ENCODE assay signal across 1 cellular context in genomic region chr17:17836250-17836817, GRCh38.
TF ChIP-seq lines count a peak whose summit lies in the region.

No MANE protein-coding gene starts in this region.

TF ChIP-seq in HepG2, 621 proteins besides CTCF, POLR2A, EP300 and RAD21 (continued from another document and continues in another):
- TF ChIP-seq PREB (CRISPR knock-in tag; IDR thresholded peaks at IDR 0.05): no peak
- TF ChIP-seq JDP2 (CRISPR knock-in tag; IDR thresholded peaks at IDR 0.05; ENCODE audit: borderline replicate concordance): 0 out of 2 replicates have a peak, but pooled peaks have one; percentile 23
- TF ChIP-seq ZNF619 (CRISPR knock-in tag; IDR thresholded peaks at IDR 0.05): no peak
- TF ChIP-seq ZNF468 (CRISPR knock-in tag; IDR thresholded peaks at IDR 0.05): peak; percentile 71; the same call in 1 of the 2 replicates
- no peak; the same call in 1 of the 2 replicates for TF ChIP-seq NCOA1 (CRISPR knock-in tag; IDR thresholded peaks at IDR 0.05)
- TF ChIP-seq PHF20 (CRISPR knock-in tag; IDR thresholded peaks at IDR 0.05): no peak; the same call in 1 of the 2 replicates
- TF ChIP-seq HIC2 (CRISPR knock-in tag; IDR thresholded peaks at IDR 0.05; ENCODE audit: low read depth): no peak
- 0 out of 2 replicates have a peak, but pooled peaks have one; percentile 26 for TF ChIP-seq ZNF703 (CRISPR knock-in tag; IDR thresholded peaks at IDR 0.05; ENCODE audit: borderline replicate concordance)
- TF ChIP-seq MTA3 (CRISPR knock-in tag; IDR thresholded peaks at IDR 0.05): no peak
- TF ChIP-seq ZNF724P (CRISPR knock-in tag; IDR thresholded peaks at IDR 0.05; ENCODE audit: borderline replicate concordance): peak; percentile 47; the same call in 1 of the 2 replicates
- peak; percentile 70; the same call in 1 of the 2 replicates for TF ChIP-seq TEF (CRISPR knock-in tag; IDR thresholded peaks at IDR 0.05)
- no peak for TF ChIP-seq ZNF362 (CRISPR knock-in tag; IDR thresholded peaks at IDR 0.05; ENCODE audit: borderline replicate concordance)
- TF ChIP-seq ZNF260 (CRISPR knock-in tag; IDR thresholded peaks at IDR 0.05; ENCODE audit: borderline replicate concordance, low read depth): no peak
- TF ChIP-seq ZNF710 (CRISPR knock-in tag; IDR thresholded peaks at IDR 0.05; ENCODE audit: borderline replicate concordance): 0 out of 2 replicates have a peak, but pooled peaks have one; percentile 51
- peak; percentile 72; the same call in 1 of the 2 replicates for TF ChIP-seq KLF12 (CRISPR knock-in tag; IDR thresholded peaks at IDR 0.05; ENCODE audit: borderline replicate concordance)
- peak; percentile 59 for TF ChIP-seq HNF4A (CRISPR knock-in tag; IDR thresholded peaks at IDR 0.05)
- no peak for TF ChIP-seq ZNF652 (CRISPR knock-in tag; IDR thresholded peaks at IDR 0.05; ENCODE audit: borderline replicate concordance, low read depth)
- peak; percentile 83 for TF ChIP-seq BHLHE40 (IDR thresholded peaks at IDR 0.05; ENCODE audit: low read length)
- no peak for TF ChIP-seq TRIM24 (CRISPR knock-in tag; IDR thresholded peaks at IDR 0.05)
- peak; percentile 79; the same call in 1 of the 2 replicates for TF ChIP-seq ZNF275 (CRISPR knock-in tag; IDR thresholded peaks at IDR 0.05; ENCODE audit: borderline replicate concordance)
- peak; percentile 63; the same call in 1 of the 2 replicates for TF ChIP-seq RCOR2 (CRISPR knock-in tag; IDR thresholded peaks at IDR 0.05)
- peak; percentile 93 for TF ChIP-seq ZNF772 (CRISPR knock-in tag; IDR thresholded peaks at IDR 0.05)
- TF ChIP-seq ZNF740 (CRISPR knock-in tag; IDR thresholded peaks at IDR 0.05): no peak
- 0 out of 2 replicates have a peak, but pooled peaks have one; percentile 6 for TF ChIP-seq ONECUT2 (CRISPR knock-in tag; IDR thresholded peaks at IDR 0.05)
- peak; percentile 65; the same call in 1 of the 2 replicates for TF ChIP-seq KDM3A (CRISPR knock-in tag; IDR thresholded peaks at IDR 0.05; ENCODE audit: low read depth)
- TF ChIP-seq ZNF562 (CRISPR knock-in tag; IDR thresholded peaks at IDR 0.05; ENCODE audit: borderline replicate concordance): no peak
- peak; percentile 43; the same call in 1 of the 2 replicates for TF ChIP-seq SIX4 (CRISPR knock-in tag; IDR thresholded peaks at IDR 0.05)
- TF ChIP-seq HOMEZ (CRISPR knock-in tag; IDR thresholded peaks at IDR 0.05; ENCODE audit: low read depth): no peak
- TF ChIP-seq SOX13 (IDR thresholded peaks at IDR 0.05): no peak
- TF ChIP-seq SOX13 (CRISPR knock-in tag; conservative IDR thresholded peaks at IDR 0.05 in 1 of 2, IDR thresholded peaks at IDR 0.05 in 1 of 2): peak in 1 of 2 experiments; percentile 33; a peak in 1 of 4 replicates
- TF ChIP-seq MYC (CRISPR knock-in tag; IDR thresholded peaks at IDR 0.05; ENCODE audit: borderline replicate concordance): peak; percentile 98
- 0 out of 2 replicates have a peak, but pooled peaks have one; percentile 69 for TF ChIP-seq KIAA2018 (CRISPR knock-in tag; IDR thresholded peaks at IDR 0.05; ENCODE audit: borderline replicate concordance)
- TF ChIP-seq ZNF792 (CRISPR knock-in tag; IDR thresholded peaks at IDR 0.05): 0 out of 2 replicates have a peak, but pooled peaks have one; percentile 25
- TF ChIP-seq POLR2AphosphoS2 (IDR thresholded peaks at IDR 0.05; ENCODE audit: low read depth, low read length): peak; percentile 76; the same call in 1 of the 2 replicates
- peak; percentile 90 for TF ChIP-seq ZNF788 (CRISPR knock-in tag; IDR thresholded peaks at IDR 0.05; ENCODE audit: borderline replicate concordance)
- TF ChIP-seq ZNF883 (CRISPR knock-in tag; IDR thresholded peaks at IDR 0.05; ENCODE audit: not compliant biosample characterization): peak; percentile 59
- peak; percentile 80; the same call in 1 of the 2 replicates for TF ChIP-seq CEBPB (IDR thresholded peaks at IDR 0.05; ENCODE audit: borderline replicate concordance, low read depth, low read length)
- TF ChIP-seq NONO (IDR thresholded peaks at IDR 0.05): no peak
- TF ChIP-seq NONO (CRISPR knock-in tag; conservative IDR thresholded peaks at IDR 0.05): peak; percentile 85
- peak; percentile 42; the same call in 1 of the 2 replicates for TF ChIP-seq TP53 (CRISPR knock-in tag; conservative IDR thresholded peaks at IDR 0.05)
- peak; percentile 94; the same call in 1 of the 2 replicates for TF ChIP-seq THRA (CRISPR knock-in tag; IDR thresholded peaks at IDR 0.05; ENCODE audit: borderline replicate concordance)
